In the genomic region with DNA sequence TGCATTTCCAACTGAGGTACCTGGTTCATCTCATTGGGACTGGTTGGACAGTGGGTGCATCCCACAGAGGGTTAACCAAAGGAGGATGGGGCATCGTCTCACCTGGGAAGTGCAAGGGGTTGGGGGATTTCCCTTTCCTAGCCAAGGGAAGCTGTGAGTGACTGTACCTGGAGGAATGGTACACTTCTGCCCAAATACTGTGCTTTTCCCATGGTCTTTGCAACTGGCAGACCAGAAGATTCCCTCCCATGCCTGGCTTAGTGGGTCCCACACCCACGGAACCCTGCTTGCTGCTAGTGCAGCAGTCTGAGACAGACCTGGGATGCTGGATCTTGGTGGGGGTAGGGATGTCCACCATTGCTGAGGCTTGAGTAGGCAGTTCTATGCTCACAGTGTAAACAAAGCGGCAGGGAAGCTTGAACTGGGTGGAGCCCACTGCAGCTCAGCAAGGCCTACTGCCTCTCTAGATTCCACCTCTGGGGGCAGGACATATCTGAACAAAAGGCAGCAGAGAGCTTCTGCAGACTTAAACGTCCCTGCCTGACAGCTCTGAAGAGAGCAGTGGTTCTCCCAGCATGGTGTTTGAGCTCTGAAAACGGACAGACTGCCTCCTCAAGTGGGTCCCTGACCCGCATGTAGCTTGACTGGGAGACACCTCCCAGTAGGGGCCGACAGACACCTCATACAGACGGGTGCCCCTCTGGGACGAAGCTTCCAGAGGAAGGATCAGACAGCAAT, we compare ENCODE assay signal across 11 cellular contexts. TPM values are rescaled to one million over a fixed set of nuclear protein-coding genes. Genes with fewer than 3 reads are reported as not detected.
"Had no signal": no experiment of that assay in that cellular context is flagged by ENCODE, and none has a peak within 500 bp of the region (broad histone marks: within the 10 kb centered on the region; RNA-seq: fewer than 3 reads in every experiment).

No MANE protein-coding gene starts in this region.

RNA-seq across cellular contexts. Expression of a gene that starts 9.7 kb away (rescaled TPM):
- total RNA-seq: activated CD4-positive, alpha-beta T cell treated with anti-CD3 and anti-CD28 coated beads, Interleukin-2, amount 10 ng/mL, durations not matched to agents 7 days and 5 days; activated CD8-positive, alpha-beta memory T cell treated with anti-CD3 and anti-CD28 coated beads, Interleukin-2, amount 10 ng/mL, durations not matched to agents 7 days and 5 days; activated CD8-positive, alpha-beta T cell treated with anti-CD3 and anti-CD28 coated beads, Interleukin-2, amount 10 ng/mL, durations not matched to agents 7 days and 5 days; activated naive CD8-positive, alpha-beta T cell treated with anti-CD3 and anti-CD28 coated beads, Interleukin-2, amount 10 ng/mL, durations not matched to agents 7 days and 5 days; activated T-helper 2 cell treated with anti-CD3 and anti-CD28 coated beads, Interferon-gamma antibody, Interleukin-2, Interleukin-4, amounts not matched to agents 10 μg/mL and 5 μg/mL and 100 μg/mL, durations not matched to agents 14 hours and 24 hours and 36 hours; T-helper 2 cell treated with Interferon-gamma antibody and Interleukin-4, amounts not matched to agents 100 ng/mL and 5 ng/mL, for 36 hours had no signal

RNA-seq across cellular contexts. Expression of a gene that starts 15.6 kb away (rescaled TPM):
- total RNA-seq: activated CD4-positive, alpha-beta memory T cell treated with anti-CD3 and anti-CD28 coated beads, Interleukin-2, amount 10 ng/mL, durations not matched to agents 7 days and 5 days; activated CD4-positive, alpha-beta T cell treated with anti-CD3 and anti-CD28 coated beads for 36 hours; activated CD4-positive, alpha-beta T cell treated with anti-CD3 and anti-CD28 coated beads, Interleukin-2, amount 10 ng/mL, durations not matched to agents 7 days and 5 days; activated CD8-positive, alpha-beta memory T cell treated with anti-CD3 and anti-CD28 coated beads, Interleukin-2, amount 10 ng/mL, durations not matched to agents 7 days and 5 days; activated CD8-positive, alpha-beta T cell treated with anti-CD3 and anti-CD28 coated beads, Interleukin-2, amount 10 ng/mL, durations not matched to agents 7 days and 5 days; activated naive CD8-positive, alpha-beta T cell treated with anti-CD3 and anti-CD28 coated beads, Interleukin-2, amount 10 ng/mL, durations not matched to agents 7 days and 5 days; activated T-helper 2 cell treated with anti-CD3 and anti-CD28 coated beads, Interferon-gamma antibody, Interleukin-2, Interleukin-4, amounts not matched to agents 10 μg/mL and 5 μg/mL and 100 μg/mL, durations not matched to agents 14 hours and 24 hours and 36 hours; ascending aorta; T-helper 1 cell treated with Interleukin-12 subunit alpha and Interleukin-12 subunit beta and Interleukin-4 antibody, amounts not matched to agents 30 ng/mL and 1 ng/mL, for 36 hours; T-helper 17 cell; T-helper 2 cell treated with Interferon-gamma antibody and Interleukin-4, amounts not matched to agents 100 ng/mL and 5 ng/mL, for 36 hours had no signal
